1 cellular context compared by ENCODE assay signal in genomic region chr19:47035127-47035494, GRCh38.
TF ChIP-seq lines count a peak whose summit lies in the region.

No MANE protein-coding gene starts in this region.

TF ChIP-seq in SK-N-SH, 30 proteins besides CTCF, POLR2A, EP300 and RAD21 (continued from another document):
- TF ChIP-seq REST (IDR thresholded peaks at IDR 0.05; ENCODE audit: low read depth, low read length) (no peak), NFIC (IDR thresholded peaks at IDR 0.05; ENCODE audit: borderline replicate concordance) (no peak), USF2 (IDR thresholded peaks at IDR 0.05; ENCODE audit: borderline replicate concordance, low read depth, low read length) (no peak), EZH2phosphoT487 (IDR thresholded peaks at IDR 0.05; ENCODE audit: borderline replicate concordance, low read depth) (no peak), SIN3A (IDR thresholded peaks at IDR 0.05; ENCODE audit: borderline replicate concordance, low read depth, low read length) (no peak), GABPA (IDR thresholded peaks at IDR 0.05; ENCODE audit: low read depth) (no peak), CHD2 (IDR thresholded peaks at IDR 0.05; ENCODE audit: low read length, partially characterized antibody) (no peak), TEAD4 (IDR thresholded peaks at IDR 0.05; ENCODE audit: borderline replicate concordance, insufficient read depth) (no peak), IRF3 (IDR thresholded peaks at IDR 0.05; ENCODE audit: low read depth, low read length) (no peak)
TF ChIP-seq in SK-N-SH: peak in this region for 0.
